2 cellular contexts compared by ENCODE assay signal in genomic region chr3:128278130-128278529, GRCh38.
TF ChIP-seq lines count a peak whose summit lies in the region.

No MANE protein-coding gene starts in this region.

TF ChIP-seq in HEK293, 187 proteins besides CTCF, POLR2A, EP300 and RAD21:
- TF ChIP-seq HIC1 (tag by site-specific recombination; IDR thresholded peaks at IDR 0.05) (no peak), ZNF274 (IDR thresholded peaks at IDR 0.05; ENCODE audit: low read length) (no peak), ZNF274 (tag by site-specific recombination; IDR thresholded peaks at IDR 0.05; ENCODE audit: borderline replicate concordance) (no peak), YY2 (tag by site-specific recombination; IDR thresholded peaks at IDR 0.05) (no peak), ZNF600 (tag by site-specific recombination; IDR thresholded peaks at IDR 0.05) (0 out of 2 replicates have a peak, but pooled peaks have one; percentile 28), ZNF561 (tag by site-specific recombination; IDR thresholded peaks at IDR 0.05; ENCODE audit: borderline replicate concordance) (no peak), ZNF747 (tag by site-specific recombination; IDR thresholded peaks at IDR 0.05) (no peak), ATF2 (tag by site-specific recombination; IDR thresholded peaks at IDR 0.05; ENCODE audit: low read depth) (no peak), ZBTB17 (tag by site-specific recombination; IDR thresholded peaks at IDR 0.05) (no peak)
TF ChIP-seq in HEK293: peak in this region for 1.

TF ChIP-seq in H1, 55 proteins besides CTCF, POLR2A, EP300 and RAD21 (continued from another document):
- TF ChIP-seq RFX5 (IDR thresholded peaks at IDR 0.05; ENCODE audit: borderline replicate concordance, low read depth, low read length) (no peak), E2F6 (IDR thresholded peaks at IDR 0.05) (no peak)
